ENCODE assay signal across 1 cellular context in the genomic region with DNA sequence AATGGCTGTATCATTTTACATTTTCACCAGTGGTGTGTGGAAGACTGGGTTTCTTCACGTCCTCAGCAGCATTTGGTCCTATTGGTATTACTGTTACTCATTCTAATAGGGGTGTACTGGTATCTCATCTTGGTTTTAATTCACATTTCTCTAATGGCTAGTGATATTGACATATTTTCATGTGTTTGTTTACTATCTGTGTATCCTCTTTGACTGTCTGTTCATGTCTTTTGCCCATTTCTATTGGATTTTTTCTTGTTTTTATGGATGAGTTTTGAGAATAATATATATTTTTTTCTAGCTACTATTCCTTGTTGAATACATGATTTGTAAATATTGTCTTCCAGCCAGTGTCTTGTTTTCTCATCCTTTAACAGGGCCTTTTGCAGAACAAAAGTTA.
TF ChIP-seq lines count a peak whose summit lies in the region.

No MANE protein-coding gene starts in this region.

TF ChIP-seq in K562, 482 proteins besides CTCF, POLR2A, EP300 and RAD21 (continued from another document):
- TF ChIP-seq, protein P1, sequence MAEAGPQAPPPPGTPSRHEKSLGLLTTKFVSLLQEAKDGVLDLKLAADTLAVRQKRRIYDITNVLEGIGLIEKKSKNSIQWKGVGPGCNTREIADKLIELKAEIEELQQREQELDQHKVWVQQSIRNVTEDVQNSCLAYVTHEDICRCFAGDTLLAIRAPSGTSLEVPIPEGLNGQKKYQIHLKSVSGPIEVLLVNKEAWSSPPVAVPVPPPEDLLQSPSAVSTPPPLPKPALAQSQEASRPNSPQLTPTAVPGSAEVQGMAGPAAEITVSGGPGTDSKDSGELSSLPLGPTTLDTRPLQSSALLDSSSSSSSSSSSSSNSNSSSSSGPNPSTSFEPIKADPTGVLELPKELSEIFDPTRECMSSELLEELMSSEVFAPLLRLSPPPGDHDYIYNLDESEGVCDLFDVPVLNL (CRISPR knock-in tag; IDR thresholded peaks at IDR 0.05; ENCODE audit: low read depth), result no peak
- TF ChIP-seq, protein P2, sequence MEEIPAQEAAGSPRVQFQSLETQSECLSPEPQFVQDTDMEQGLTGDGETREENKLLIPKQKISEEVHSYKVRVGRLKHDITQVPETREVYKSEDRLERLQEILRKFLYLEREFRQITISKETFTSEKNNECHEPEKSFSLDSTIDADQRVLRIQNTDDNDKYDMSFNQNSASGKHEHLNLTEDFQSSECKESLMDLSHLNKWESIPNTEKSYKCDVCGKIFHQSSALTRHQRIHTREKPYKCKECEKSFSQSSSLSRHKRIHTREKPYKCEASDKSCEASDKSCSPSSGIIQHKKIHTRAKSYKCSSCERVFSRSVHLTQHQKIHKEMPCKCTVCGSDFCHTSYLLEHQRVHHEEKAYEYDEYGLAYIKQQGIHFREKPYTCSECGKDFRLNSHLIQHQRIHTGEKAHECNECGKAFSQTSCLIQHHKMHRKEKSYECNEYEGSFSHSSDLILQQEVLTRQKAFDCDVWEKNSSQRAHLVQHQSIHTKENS (CRISPR knock-in tag; IDR thresholded peaks at IDR 0.05), result no peak
- TF ChIP-seq ZNF354B (CRISPR knock-in tag; IDR thresholded peaks at IDR 0.05), result no peak
- no peak for TF ChIP-seq NFE2 (IDR thresholded peaks at IDR 0.05; ENCODE audit: low read depth)
- no peak for TF ChIP-seq ZNF57 (CRISPR knock-in tag; IDR thresholded peaks at IDR 0.05)
- TF ChIP-seq, protein P3, sequence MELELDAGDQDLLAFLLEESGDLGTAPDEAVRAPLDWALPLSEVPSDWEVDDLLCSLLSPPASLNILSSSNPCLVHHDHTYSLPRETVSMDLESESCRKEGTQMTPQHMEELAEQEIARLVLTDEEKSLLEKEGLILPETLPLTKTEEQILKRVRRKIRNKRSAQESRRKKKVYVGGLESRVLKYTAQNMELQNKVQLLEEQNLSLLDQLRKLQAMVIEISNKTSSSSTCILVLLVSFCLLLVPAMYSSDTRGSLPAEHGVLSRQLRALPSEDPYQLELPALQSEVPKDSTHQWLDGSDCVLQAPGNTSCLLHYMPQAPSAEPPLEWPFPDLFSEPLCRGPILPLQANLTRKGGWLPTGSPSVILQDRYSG (tag; conservative IDR thresholded peaks at IDR 0.05; ENCODE audit: low read depth), result no peak
- peak in 1 of 2 experiments; percentile 25; a peak in 1 of 3 replicates for TF ChIP-seq CBX3 (IDR thresholded peaks at IDR 0.05; ENCODE audit: borderline replicate concordance in 1 of 2, low read length in 2 of 2)
- TF ChIP-seq BACH1 (tag; IDR thresholded peaks at IDR 0.05), result no peak
- TF ChIP-seq TRIM28 (IDR thresholded peaks at IDR 0.05), result peak; percentile 43; the same call in 1 of the 2 replicates
- TF ChIP-seq KDM5B (IDR thresholded peaks at IDR 0.05; ENCODE audit: insufficient replicate concordance, low read depth, low read length), result no peak
- no peak for TF ChIP-seq ZNF668 (CRISPR knock-in tag; IDR thresholded peaks at IDR 0.05)
- TF ChIP-seq ASH1L (IDR thresholded peaks at IDR 0.05; ENCODE audit: borderline replicate concordance, low read depth, partially characterized antibody), result no peak
